31 cellular contexts compared by ENCODE assay signal in the genomic region with DNA sequence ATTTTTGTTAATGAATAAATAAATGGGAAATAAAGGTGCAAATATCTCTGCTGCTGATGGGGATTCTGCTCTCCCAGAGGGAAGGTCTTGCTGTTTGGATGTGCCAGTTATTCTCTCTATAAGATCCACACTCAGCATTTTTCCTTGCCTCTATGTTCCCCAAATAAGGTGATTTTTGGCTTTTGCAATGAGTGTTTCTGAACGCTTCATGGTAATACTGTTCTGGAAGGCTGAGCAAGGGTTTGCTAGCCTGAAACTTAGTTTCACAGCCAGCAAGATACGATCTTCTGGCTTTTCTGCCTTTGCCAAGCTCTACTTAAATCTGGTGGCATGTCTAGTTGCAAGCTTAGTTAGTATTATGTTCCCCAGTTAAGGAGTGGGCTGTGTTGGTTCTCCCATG.
A peak's percentile ranks its signal among the peaks of the same experiment; 100 is the strongest.
DNase-seq lines count a peak whose midpoint lies in the region; ATAC-seq, FAIRE-seq and TF ChIP-seq lines count a peak whose summit lies in the region.
"Had no signal": no experiment of that assay in that cellular context is flagged by ENCODE, and none has a peak within 500 bp of the region (broad histone marks: within the 10 kb centered on the region; RNA-seq: fewer than 3 reads in every experiment).

No MANE protein-coding gene starts in this region.

- H2BK5ac ChIP-seq in IMR-90 (ENCODE audit: low read depth, low read length, poor library complexity, severe bottlenecking) (no peak overlapping the region), mesendoderm (ENCODE audit: low read length) (no peak overlapping the region)

- no peak overlapping the region for H3K4me2 ChIP-seq in A549
- no peak overlapping the region for H3K4me2 ChIP-seq in IMR-90 (ENCODE audit: low read depth, low read length)
- H3K4me2 ChIP-seq in mesendoderm (ENCODE audit: low read length) = no peak overlapping the region

- no TSS peak for BruUV-seq in IMR-90 (replicated peaks; lab: Mats Ljungman, UMichigan)

- DNase-seq in A549 (ENCODE audit: low read depth in 1 of 2, low spot score in 1 of 2) = no peak
- DNase-seq in IMR-90 = no peak
- DNase-seq in H4 (ENCODE audit: low spot score) = no peak
- no peak for DNase-seq in mesendoderm
- DNase-seq: activated CD4-positive, alpha-beta T cell treated with anti-CD3 and anti-CD28 coated beads, Interleukin-2, amount 50 U/mL, for 1 hour; aorta; BE2C; Caco-2; cortex of kidney; DMS79 treated with DMSO at 0.1 percent for 48 hours; esophagus squamous epithelium; mesenchymal stem cell; NCI-H1105 treated with DMSO at 0.1 percent for 48 hours; NCI-H2029; NCI-H2227 treated with DMSO at 0.1 percent for 48 hours; NCI-H69; RPMI8226; small intestine; T-helper 9 cell; upper lobe of right lung; WERI-Rb-1 had no signal

- no peaks in the 10 kb centered on the region for H3K9me1 ChIP-seq in IMR-90 (ENCODE audit: insufficient read depth, low read length)

- peaks cover 12% of the 10 kb centered on the region; the same call in 2 of the 3 replicates for H3K9me3 ChIP-seq in A549
- peaks cover 10% of the 10 kb centered on the region; the same call in 1 of the 2 replicates for H3K9me3 ChIP-seq in IMR-90 (ENCODE audit: control insufficient read depth, insufficient read depth, low read length)
- H3K9me3 ChIP-seq: BE2C, upper lobe of right lung had no signal

- WGBS in A549 (ENCODE audit: missing lambda C conversion rate) = 15% methylated on average over 2 of the region's 2 CpGs
- WGBS in IMR-90 (ENCODE audit: extremely low coverage in 2 of 2, insufficient read length in 1 of 2), 2 experiments = 80% methylated on average over 1 of the region's 2 CpGs; no CpG with 5 or more reads in 1 of the 2 experiments
- no CpG with 5 or more reads among the region's 2 CpGs for WGBS in mesendoderm (ENCODE audit: extremely low coverage, insufficient coverage, low lambda C conversion rate)

- H4K5ac ChIP-seq in IMR-90 (ENCODE audit: low read depth, low read length) (no peak overlapping the region), mesendoderm (ENCODE audit: low read length) (no peak overlapping the region)

- H2BK20ac ChIP-seq in IMR-90 (ENCODE audit: low read depth, low read length) = no peak overlapping the region

- H3K27me3 ChIP-seq in IMR-90 (ENCODE audit: control insufficient read depth, insufficient read depth, low read length) = no peaks in the 10 kb centered on the region; the same call in 1 of the 2 replicates
- H3K27me3 ChIP-seq in mesendoderm (ENCODE audit: insufficient read depth, low read length, poor library complexity) = no peaks in the 10 kb centered on the region
- H3K27me3 ChIP-seq: BE2C, cardiac muscle cell, esophagus squamous epithelium, upper lobe of right lung had no signal

- dilution Hi-C loops in IMR-90 (cut with HindIII; ENCODE audit: low sequenced_read_pairs, unreplicated experiment) = no loop called here

- H2BK15ac ChIP-seq in IMR-90 (ENCODE audit: low read depth, low read length) = no peak overlapping the region
- H2BK15ac ChIP-seq in mesendoderm (replicated peaks; ENCODE audit: low read depth) = no peak overlapping the region

- no peak for TF ChIP-seq CTCF in A549 (IDR thresholded peaks at IDR 0.05)
- TF ChIP-seq CTCF in IMR-90 (conservative IDR thresholded peaks at IDR 0.05; ENCODE audit: low read depth, low read length) = no peak

- no peaks in the 10 kb centered on the region for H3K79me1 ChIP-seq in IMR-90 (ENCODE audit: low read depth in 1 of 2, low read length in 2 of 2)
- no peaks in the 10 kb centered on the region for H3K79me1 ChIP-seq in mesendoderm (ENCODE audit: low read length)

- H3K4me1 ChIP-seq in A549 (no peaks in the 10 kb centered on the region), IMR-90 (ENCODE audit: control insufficient read depth, insufficient read depth, low read length) (peaks cover 2% of the 10 kb centered on the region; the same call in 1 of the 2 replicates), mesendoderm (ENCODE audit: control insufficient read depth, low read depth, low read length) (no peaks in the 10 kb centered on the region)
- H3K4me1 ChIP-seq: BE2C, Caco-2, HAP-1 had no signal

- H2BK120ac ChIP-seq in IMR-90 (ENCODE audit: low read depth, low read length) = no peak overlapping the region
- H2BK120ac ChIP-seq in mesendoderm (ENCODE audit: low read depth, low read length) = no peak overlapping the region

- no peak overlapping the region; the same call in 1 of the 2 replicates for H3K23ac ChIP-seq in IMR-90 (ENCODE audit: low read depth, low read length)
- no peak overlapping the region for H3K23ac ChIP-seq in mesendoderm (ENCODE audit: low read length)

- H3K4ac ChIP-seq in IMR-90 (ENCODE audit: low read depth, low read length) = no peak overlapping the region
- H3K4ac ChIP-seq in mesendoderm (ENCODE audit: low read depth, low read length) = no peak overlapping the region

- CTCF ChIA-PET in A549 (lab: Yijun Ruan, JAX) = interaction anchor here (1.0 to 1.5 kb wide), 2 partner anchors 17 to 1146 kb away, joined by 3 to 6 read pairs; no protein-coding TSS in a partner anchor
- CTCF ChIA-PET in IMR-90 (lab: Yijun Ruan, JAX) = no interaction called here

- no peak overlapping the region for H3K9ac ChIP-seq in IMR-90 (ENCODE audit: low read depth, low read length)
- no peak overlapping the region for H3K9ac ChIP-seq in mesendoderm (ENCODE audit: low read length)

- POLR2A ChIA-PET in A549 (lab: Yijun Ruan, JAX) = no interaction called here
- POLR2A ChIA-PET in IMR-90 (lab: Charles Lee; ENCODE audit: unreplicated experiment) = no interaction called here

- H3K27ac ChIP-seq in A549 = no peak overlapping the region
- no peak overlapping the region for H3K27ac ChIP-seq in IMR-90 (ENCODE audit: insufficient read depth, low read length)
- H3K27ac ChIP-seq in mesendoderm (ENCODE audit: low read depth, low read length) = no peak overlapping the region
- H3K27ac ChIP-seq: cardiac muscle cell, esophagus squamous epithelium, upper lobe of right lung, WERI-Rb-1 had no signal

- no peak overlapping the region for H4K8ac ChIP-seq in IMR-90 (ENCODE audit: low read depth in 2 of 2, low read length in 2 of 2)
- no peak overlapping the region for H4K8ac ChIP-seq in mesendoderm (ENCODE audit: low read depth, low read length)

- in situ Hi-C loops in IMR-90 (cut with MboI; ENCODE audit: low sequenced_read_pairs) = loop anchor here (10.0 kb wide), 1 partner anchor 854 kb away; a partner anchor contains a TSS

- TF ChIP-seq POLR2A in A549 (IDR thresholded peaks at IDR 0.05; ENCODE audit: low read length) (no peak), IMR-90 (IDR thresholded peaks at IDR 0.05; ENCODE audit: low read depth, low read length) (no peak)

- TF ChIP-seq EP300 in A549 (IDR thresholded peaks at IDR 0.05) = no peak

- no peak for FAIRE-seq in A549 (lab: Jason Lieb, UNC)
- FAIRE-seq: A204.1, frontal cortex, GM12892, small intestine had no signal

- H3K18ac ChIP-seq in IMR-90 (ENCODE audit: low read depth, low read length) (no peak overlapping the region), mesendoderm (ENCODE audit: low read length) (no peak overlapping the region)

- no peak overlapping the region for H2AK5ac ChIP-seq in IMR-90 (ENCODE audit: low read depth, low read length)
- H2AK5ac ChIP-seq in mesendoderm (ENCODE audit: low read length) = no peak overlapping the region

- ATAC-seq in A549 = no peak
- peak; percentile 46 for ATAC-seq in GM18907 (IDR thresholded peaks at IDR 0.05; ENCODE audit: unreplicated experiment)
- ATAC-seq in HG02759 (IDR thresholded peaks at IDR 0.05; ENCODE audit: unreplicated experiment) = peak; percentile 37
- ATAC-seq in IMR-90 (ENCODE audit: low read depth) = no peak
- no peak for ATAC-seq in HG03025 (IDR thresholded peaks at IDR 0.05; ENCODE audit: low FRiP score, unreplicated experiment)
- ATAC-seq in HG03159 (IDR thresholded peaks at IDR 0.05; ENCODE audit: unreplicated experiment) = no peak
- ATAC-seq: activated T-helper 17 cell treated with anti-CD3 and anti-CD28 coated beads, Interleukin-2, amount 50 U/mL, for 72 hours; upper lobe of right lung had no signal

- no peak overlapping the region for H2AFZ ChIP-seq in IMR-90 (replicated peaks; ENCODE audit: low read length, poor library complexity)

- H3K4me3 ChIP-seq in A549 = no peak overlapping the region
- no peak overlapping the region for H3K4me3 ChIP-seq in IMR-90 (ENCODE audit: insufficient read depth, low read depth, low read length)
- no peak overlapping the region for H3K4me3 ChIP-seq in mesendoderm (ENCODE audit: low read length)
- H3K4me3 ChIP-seq: cardiac muscle cell, esophagus squamous epithelium, HAP-1, upper lobe of right lung had no signal

- intact Hi-C loops in IMR-90 (cut with micrococcal nuclease) = loop anchor here (5.0 kb wide), 1 partner anchor 551 kb away; no protein-coding TSS in a partner anchor

- H4K20me1 ChIP-seq in IMR-90 (ENCODE audit: insufficient read depth, low read length) = no peaks in the 10 kb centered on the region

- H3K14ac ChIP-seq in IMR-90 (replicated peaks; ENCODE audit: low read depth, low read length) = no peak overlapping the region

- H3K79me2 ChIP-seq in mesendoderm (ENCODE audit: control insufficient read depth, insufficient read depth, low read length) = no peaks in the 10 kb centered on the region

- H3K36me3 ChIP-seq in IMR-90 (ENCODE audit: control insufficient read depth, insufficient read depth, low read length) (no peaks in the 10 kb centered on the region), mesendoderm (ENCODE audit: control insufficient read depth, insufficient read depth, low read length) (no peaks in the 10 kb centered on the region)
- H3K36me3 ChIP-seq: BE2C, cardiac muscle cell, esophagus squamous epithelium, HAP-1, upper lobe of right lung, WERI-Rb-1 had no signal

- TF ChIP-seq RAD21 in A549 (conservative IDR thresholded peaks at IDR 0.05 in 1 of 2, IDR thresholded peaks at IDR 0.05 in 1 of 2) (no peak), IMR-90 (IDR thresholded peaks at IDR 0.05; ENCODE audit: low read length) (no peak)

- no peak overlapping the region for H3K56ac ChIP-seq in IMR-90 (ENCODE audit: extremely low read depth, insufficient read depth, low read length)
- H3K56ac ChIP-seq in mesendoderm (ENCODE audit: low read length) = no peak overlapping the region

- no peak overlapping the region for H2AK9ac ChIP-seq in IMR-90 (replicated peaks; ENCODE audit: low read depth, low read length, poor library complexity)

- no peak overlapping the region for H4K91ac ChIP-seq in IMR-90 (ENCODE audit: insufficient read depth, low read depth, low read length)

TF ChIP-seq in A549, 52 proteins besides CTCF, POLR2A, EP300 and RAD21:
- TF ChIP-seq BHLHE40 (IDR thresholded peaks at IDR 0.05; ENCODE audit: low read depth, low read length) (no peak), MAFK (IDR thresholded peaks at IDR 0.05; ENCODE audit: partially characterized antibody) (peak; percentile 65)

TF ChIP-seq in IMR-90, 13 proteins besides CTCF, POLR2A, EP300 and RAD21:
- no peak for TF ChIP-seq MAZ (IDR thresholded peaks at IDR 0.05; ENCODE audit: borderline replicate concordance, low read depth, low read length)
- 0 out of 2 replicates have a peak, but pooled peaks have one; percentile 15 for TF ChIP-seq MAFK (IDR thresholded peaks at IDR 0.05; ENCODE audit: low read depth, low read length)
TF ChIP-seq in IMR-90: peak in this region for 1.

Comparison
In these comparisons a context has a peak if more than half of its experiments do, and no peak if none do; other contexts are left out.
1. ATAC-seq: peak in GM18907 (single experiment) and HG02759 (single experiment); none in A549 (0 of 2), IMR-90 (single experiment), HG03025 (single experiment) and HG03159 (single experiment).